In the genomic region with DNA sequence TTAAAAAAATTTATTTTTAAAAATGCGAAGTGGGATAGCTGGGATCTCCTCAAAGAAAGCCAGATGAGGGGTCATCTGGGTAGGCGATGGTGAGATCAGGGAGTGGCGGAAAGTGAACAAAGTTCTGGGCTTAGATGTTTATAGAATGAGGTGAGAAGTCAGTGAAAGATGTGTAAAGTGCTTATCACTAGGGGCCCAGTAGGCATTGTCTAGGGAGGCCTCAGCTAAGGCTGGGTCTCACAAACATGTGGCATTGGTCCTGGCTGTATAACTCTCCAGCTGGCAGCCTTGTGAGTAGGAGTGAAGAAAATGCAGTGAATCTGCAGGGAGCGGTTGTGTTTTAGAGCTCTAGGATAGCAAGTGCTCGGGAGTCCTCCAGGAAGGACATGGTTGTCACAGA, we compare ENCODE assay signal across 3 cellular contexts.
TF ChIP-seq lines count a peak whose summit lies in the region.

No MANE protein-coding gene starts in this region.

TF ChIP-seq in A549, 52 proteins besides CTCF, POLR2A, EP300 and RAD21:
- TF ChIP-seq FOSB (CRISPR knock-in tag; IDR thresholded peaks at IDR 0.05), result no peak
- TF ChIP-seq PHF8 (IDR thresholded peaks at IDR 0.05; ENCODE audit: borderline replicate concordance, low read depth), result no peak
- TF ChIP-seq EHMT2 (IDR thresholded peaks at IDR 0.05; ENCODE audit: low read depth), result no peak
- TF ChIP-seq SREBF2 (IDR thresholded peaks at IDR 0.05), result no peak
- no peak for TF ChIP-seq ZSCAN20 (CRISPR knock-in tag; IDR thresholded peaks at IDR 0.05)
- no peak for TF ChIP-seq NFE2L2 (conservative IDR thresholded peaks at IDR 0.05; ENCODE audit: low read length)
- no peak for TF ChIP-seq MAZ (IDR thresholded peaks at IDR 0.05; ENCODE audit: borderline replicate concordance, low read depth, low read length)
- no peak for TF ChIP-seq HEYL (CRISPR knock-in tag; IDR thresholded peaks at IDR 0.05)
- no peak for TF ChIP-seq BCL3 (IDR thresholded peaks at IDR 0.05)
TF ChIP-seq in A549: peak in this region for 0.

TF ChIP-seq in GM23338, 12 proteins besides CTCF, POLR2A, EP300 and RAD21 (continues in another document):
- TF ChIP-seq, protein P1, sequence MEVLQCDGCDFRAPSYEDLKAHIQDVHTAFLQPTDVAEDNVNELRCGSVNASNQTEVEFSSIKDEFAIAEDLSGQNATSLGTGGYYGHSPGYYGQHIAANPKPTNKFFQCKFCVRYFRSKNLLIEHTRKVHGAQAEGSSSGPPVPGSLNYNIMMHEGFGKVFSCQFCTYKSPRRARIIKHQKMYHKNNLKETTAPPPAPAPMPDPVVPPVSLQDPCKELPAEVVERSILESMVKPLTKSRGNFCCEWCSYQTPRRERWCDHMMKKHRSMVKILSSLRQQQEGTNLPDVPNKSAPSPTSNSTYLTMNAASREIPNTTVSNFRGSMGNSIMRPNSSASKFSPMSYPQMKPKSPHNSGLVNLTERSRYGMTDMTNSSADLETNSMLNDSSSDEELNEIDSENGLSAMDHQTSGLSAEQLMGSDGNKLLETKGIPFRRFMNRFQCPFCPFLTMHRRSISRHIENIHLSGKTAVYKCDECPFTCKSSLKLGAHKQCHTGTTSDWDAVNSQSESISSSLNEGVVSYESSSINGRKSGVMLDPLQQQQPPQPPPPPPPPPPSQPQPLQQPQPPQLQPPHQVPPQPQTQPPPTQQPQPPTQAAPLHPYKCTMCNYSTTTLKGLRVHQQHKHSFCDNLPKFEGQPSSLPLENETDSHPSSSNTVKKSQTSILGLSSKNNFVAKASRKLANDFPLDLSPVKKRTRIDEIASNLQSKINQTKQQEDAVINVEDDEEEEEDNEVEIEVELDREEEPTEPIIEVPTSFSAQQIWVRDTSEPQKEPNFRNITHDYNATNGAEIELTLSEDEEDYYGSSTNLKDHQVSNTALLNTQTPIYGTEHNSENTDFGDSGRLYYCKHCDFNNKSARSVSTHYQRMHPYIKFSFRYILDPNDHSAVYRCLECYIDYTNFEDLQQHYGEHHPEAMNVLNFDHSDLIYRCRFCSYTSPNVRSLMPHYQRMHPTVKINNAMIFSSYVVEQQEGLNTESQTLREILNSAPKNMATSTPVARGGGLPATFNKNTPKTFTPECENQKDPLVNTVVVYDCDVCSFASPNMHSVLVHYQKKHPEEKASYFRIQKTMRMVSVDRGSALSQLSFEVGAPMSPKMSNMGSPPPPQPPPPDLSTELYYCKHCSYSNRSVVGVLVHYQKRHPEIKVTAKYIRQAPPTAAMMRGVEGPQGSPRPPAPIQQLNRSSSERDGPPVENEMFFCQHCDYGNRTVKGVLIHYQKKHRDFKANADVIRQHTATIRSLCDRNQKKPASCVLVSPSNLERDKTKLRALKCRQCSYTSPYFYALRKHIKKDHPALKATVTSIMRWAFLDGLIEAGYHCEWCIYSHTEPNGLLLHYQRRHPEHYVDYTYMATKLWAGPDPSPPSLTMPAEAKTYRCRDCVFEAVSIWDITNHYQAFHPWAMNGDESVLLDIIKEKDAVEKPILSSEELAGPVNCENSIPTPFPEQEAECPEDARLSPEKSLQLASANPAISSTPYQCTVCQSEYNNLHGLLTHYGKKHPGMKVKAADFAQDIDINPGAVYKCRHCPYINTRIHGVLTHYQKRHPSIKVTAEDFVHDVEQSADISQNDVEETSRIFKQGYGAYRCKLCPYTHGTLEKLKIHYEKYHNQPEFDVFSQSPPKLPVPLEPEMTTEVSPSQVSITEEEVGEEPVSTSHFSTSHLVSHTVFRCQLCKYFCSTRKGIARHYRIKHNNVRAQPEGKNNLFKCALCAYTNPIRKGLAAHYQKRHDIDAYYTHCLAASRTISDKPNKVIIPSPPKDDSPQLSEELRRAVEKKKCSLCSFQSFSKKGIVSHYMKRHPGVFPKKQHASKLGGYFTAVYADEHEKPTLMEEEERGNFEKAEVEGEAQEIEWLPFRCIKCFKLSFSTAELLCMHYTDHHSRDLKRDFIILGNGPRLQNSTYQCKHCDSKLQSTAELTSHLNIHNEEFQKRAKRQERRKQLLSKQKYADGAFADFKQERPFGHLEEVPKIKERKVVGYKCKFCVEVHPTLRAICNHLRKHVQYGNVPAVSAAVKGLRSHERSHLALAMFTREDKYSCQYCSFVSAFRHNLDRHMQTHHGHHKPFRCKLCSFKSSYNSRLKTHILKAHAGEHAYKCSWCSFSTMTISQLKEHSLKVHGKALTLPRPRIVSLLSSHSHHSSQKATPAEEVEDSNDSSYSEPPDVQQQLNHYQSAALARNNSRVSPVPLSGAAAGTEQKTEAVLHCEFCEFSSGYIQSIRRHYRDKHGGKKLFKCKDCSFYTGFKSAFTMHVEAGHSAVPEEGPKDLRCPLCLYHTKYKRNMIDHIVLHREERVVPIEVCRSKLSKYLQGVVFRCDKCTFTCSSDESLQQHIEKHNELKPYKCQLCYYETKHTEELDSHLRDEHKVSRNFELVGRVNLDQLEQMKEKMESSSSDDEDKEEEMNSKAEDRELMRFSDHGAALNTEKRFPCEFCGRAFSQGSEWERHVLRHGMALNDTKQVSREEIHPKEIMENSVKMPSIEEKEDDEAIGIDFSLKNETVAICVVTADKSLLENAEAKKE (CRISPR knock-in tag; IDR thresholded peaks at IDR 0.05), result no peak
- TF ChIP-seq, protein P2, sequence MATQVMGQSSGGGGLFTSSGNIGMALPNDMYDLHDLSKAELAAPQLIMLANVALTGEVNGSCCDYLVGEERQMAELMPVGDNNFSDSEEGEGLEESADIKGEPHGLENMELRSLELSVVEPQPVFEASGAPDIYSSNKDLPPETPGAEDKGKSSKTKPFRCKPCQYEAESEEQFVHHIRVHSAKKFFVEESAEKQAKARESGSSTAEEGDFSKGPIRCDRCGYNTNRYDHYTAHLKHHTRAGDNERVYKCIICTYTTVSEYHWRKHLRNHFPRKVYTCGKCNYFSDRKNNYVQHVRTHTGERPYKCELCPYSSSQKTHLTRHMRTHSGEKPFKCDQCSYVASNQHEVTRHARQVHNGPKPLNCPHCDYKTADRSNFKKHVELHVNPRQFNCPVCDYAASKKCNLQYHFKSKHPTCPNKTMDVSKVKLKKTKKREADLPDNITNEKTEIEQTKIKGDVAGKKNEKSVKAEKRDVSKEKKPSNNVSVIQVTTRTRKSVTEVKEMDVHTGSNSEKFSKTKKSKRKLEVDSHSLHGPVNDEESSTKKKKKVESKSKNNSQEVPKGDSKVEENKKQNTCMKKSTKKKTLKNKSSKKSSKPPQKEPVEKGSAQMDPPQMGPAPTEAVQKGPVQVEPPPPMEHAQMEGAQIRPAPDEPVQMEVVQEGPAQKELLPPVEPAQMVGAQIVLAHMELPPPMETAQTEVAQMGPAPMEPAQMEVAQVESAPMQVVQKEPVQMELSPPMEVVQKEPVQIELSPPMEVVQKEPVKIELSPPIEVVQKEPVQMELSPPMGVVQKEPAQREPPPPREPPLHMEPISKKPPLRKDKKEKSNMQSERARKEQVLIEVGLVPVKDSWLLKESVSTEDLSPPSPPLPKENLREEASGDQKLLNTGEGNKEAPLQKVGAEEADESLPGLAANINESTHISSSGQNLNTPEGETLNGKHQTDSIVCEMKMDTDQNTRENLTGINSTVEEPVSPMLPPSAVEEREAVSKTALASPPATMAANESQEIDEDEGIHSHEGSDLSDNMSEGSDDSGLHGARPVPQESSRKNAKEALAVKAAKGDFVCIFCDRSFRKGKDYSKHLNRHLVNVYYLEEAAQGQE (IDR thresholded peaks at IDR 0.05; ENCODE audit: unreplicated experiment), result no peak
- TF ChIP-seq EZH2phosphoT487 (IDR thresholded peaks at IDR 0.05; ENCODE audit: unreplicated experiment), result no peak
- no peak for TF ChIP-seq CREB1 (CRISPR knock-in tag; IDR thresholded peaks at IDR 0.05; ENCODE audit: low read depth)
- TF ChIP-seq ZNF331 (CRISPR knock-in tag; IDR thresholded peaks at IDR 0.05; ENCODE audit: low read depth), result no peak
- TF ChIP-seq, protein P3, sequence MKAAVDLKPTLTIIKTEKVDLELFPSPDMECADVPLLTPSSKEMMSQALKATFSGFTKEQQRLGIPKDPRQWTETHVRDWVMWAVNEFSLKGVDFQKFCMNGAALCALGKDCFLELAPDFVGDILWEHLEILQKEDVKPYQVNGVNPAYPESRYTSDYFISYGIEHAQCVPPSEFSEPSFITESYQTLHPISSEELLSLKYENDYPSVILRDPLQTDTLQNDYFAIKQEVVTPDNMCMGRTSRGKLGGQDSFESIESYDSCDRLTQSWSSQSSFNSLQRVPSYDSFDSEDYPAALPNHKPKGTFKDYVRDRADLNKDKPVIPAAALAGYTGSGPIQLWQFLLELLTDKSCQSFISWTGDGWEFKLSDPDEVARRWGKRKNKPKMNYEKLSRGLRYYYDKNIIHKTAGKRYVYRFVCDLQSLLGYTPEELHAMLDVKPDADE (IDR thresholded peaks at IDR 0.05), result no peak

TF ChIP-seq in H1, 55 proteins besides CTCF, POLR2A, EP300 and RAD21:
- no peak for TF ChIP-seq HDAC2 (IDR thresholded peaks at IDR 0.05; ENCODE audit: borderline replicate concordance in 1 of 2, low read depth in 2 of 2, low read length in 2 of 2)
- no peak for TF ChIP-seq RXRA (IDR thresholded peaks at IDR 0.05; ENCODE audit: insufficient read depth, low read depth, low read length)
- no peak for TF ChIP-seq PHF8 (conservative IDR thresholded peaks at IDR 0.05; ENCODE audit: low read depth, low read length)
- no peak for TF ChIP-seq TAF7 (optimal IDR thresholded peaks at IDR 0.05; ENCODE audit: borderline replicate concordance, low read depth, low read length)
- no peak for TF ChIP-seq KDM5A (IDR thresholded peaks at IDR 0.05; ENCODE audit: low read length)
- TF ChIP-seq, protein P4, sequence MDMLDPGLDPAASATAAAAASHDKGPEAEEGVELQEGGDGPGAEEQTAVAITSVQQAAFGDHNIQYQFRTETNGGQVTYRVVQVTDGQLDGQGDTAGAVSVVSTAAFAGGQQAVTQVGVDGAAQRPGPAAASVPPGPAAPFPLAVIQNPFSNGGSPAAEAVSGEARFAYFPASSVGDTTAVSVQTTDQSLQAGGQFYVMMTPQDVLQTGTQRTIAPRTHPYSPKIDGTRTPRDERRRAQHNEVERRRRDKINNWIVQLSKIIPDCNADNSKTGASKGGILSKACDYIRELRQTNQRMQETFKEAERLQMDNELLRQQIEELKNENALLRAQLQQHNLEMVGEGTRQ (IDR thresholded peaks at IDR 0.05; ENCODE audit: low read length), result no peak
- TF ChIP-seq CHD7 (IDR thresholded peaks at IDR 0.05; ENCODE audit: insufficient replicate concordance, low read length), result no peak
- no peak for TF ChIP-seq EZH2 (IDR thresholded peaks at IDR 0.05; ENCODE audit: low read depth, low read length, severe bottlenecking)
- TF ChIP-seq TCF12 (IDR thresholded peaks at IDR 0.05; ENCODE audit: low read depth, low read length), result no peak
- no peak for TF ChIP-seq KDM1A (IDR thresholded peaks at IDR 0.05; ENCODE audit: borderline replicate concordance, low read length)
- no peak for TF ChIP-seq RBBP5 (IDR thresholded peaks at IDR 0.05; ENCODE audit: borderline replicate concordance, low read depth, low read length)
- no peak for TF ChIP-seq SP4 (IDR thresholded peaks at IDR 0.05; ENCODE audit: low read length)
